Comparison of ENCODE assay signal across 17 cellular contexts in the genomic region with DNA sequence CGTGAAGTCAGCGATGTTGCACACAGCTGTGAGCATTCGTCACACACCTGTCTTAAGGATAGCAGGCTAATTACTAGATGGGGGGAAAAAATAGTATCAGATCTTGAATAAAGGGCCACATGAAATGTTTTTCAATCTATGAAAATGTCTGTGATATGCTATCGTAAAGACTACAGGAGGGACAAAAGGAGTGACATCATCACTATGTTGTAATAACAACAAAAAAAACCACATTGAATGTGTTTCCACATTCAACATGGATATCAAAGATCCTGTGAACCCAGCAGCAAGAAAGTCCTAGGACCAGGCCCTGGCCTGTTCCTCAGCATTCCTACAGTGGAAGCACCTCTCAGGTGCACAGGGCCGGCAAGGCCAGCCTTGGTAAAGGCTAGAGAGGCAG.
DNase-seq lines count a peak whose midpoint lies in the region; ATAC-seq and TF ChIP-seq lines count a peak whose summit lies in the region.
"Had no signal": no experiment of that assay in that cellular context is flagged by ENCODE, and none has a peak within 500 bp of the region (broad histone marks: within the 10 kb centered on the region; RNA-seq: fewer than 3 reads in every experiment).

No MANE protein-coding gene starts in this region.

- TF ChIP-seq POLR2A in gastroesophageal sphincter (IDR thresholded peaks at IDR 0.05) (no peak), heart left ventricle (IDR thresholded peaks at IDR 0.05) (no peak)

- CTCF ChIA-PET in Calu3 (lab: Charles Lee) = no interaction called here

- no peaks in the 10 kb centered on the region for H3K27me3 Mint-ChIP-seq in Calu3 (ENCODE audit: unreplicated experiment)

- H3K4me1 ChIP-seq in gastroesophageal sphincter (no peaks in the 10 kb centered on the region), heart left ventricle (no peaks in the 10 kb centered on the region), osteoblast (ENCODE audit: insufficient read depth, low read length) (no peaks in the 10 kb centered on the region)
- H3K4me1 ChIP-seq: A549 had no signal

- H3K27me3 ChIP-seq in gastroesophageal sphincter (no peaks in the 10 kb centered on the region), heart left ventricle (no peaks in the 10 kb centered on the region), osteoblast (ENCODE audit: insufficient read depth, low read length) (no peaks in the 10 kb centered on the region)

- no peaks in the 10 kb centered on the region for H3K9me3 Mint-ChIP-seq in Calu3 (ENCODE audit: low read depth, unreplicated experiment)

- H3K79me2 ChIP-seq in osteoblast (ENCODE audit: insufficient read depth, low read length) = no peaks in the 10 kb centered on the region

- no peak for TF ChIP-seq EP300 in gastroesophageal sphincter (IDR thresholded peaks at IDR 0.05)

- WGBS in gastroesophageal sphincter (ENCODE audit: low coverage in 1 of 2), 2 donors = 63 to 92% methylated on average over 2 to 3 of the region's 5 CpGs
- WGBS in heart left ventricle, 4 donors = 86 to 96% (median 89%) methylated on average over 5 of the region's 5 CpGs

- H3K27ac ChIP-seq in gastroesophageal sphincter = no peak overlapping the region
- H3K27ac ChIP-seq in heart left ventricle = no peak overlapping the region
- no peak overlapping the region for H3K27ac ChIP-seq in substantia nigra (ENCODE audit: low read depth, low read length, poor library complexity, severe bottlenecking)
- no peak overlapping the region for H3K27ac ChIP-seq in osteoblast (ENCODE audit: low read depth, low read length)
- H3K27ac ChIP-seq: A549, C4-2B had no signal

- peaks cover 15% of the 10 kb centered on the region for H3K36me3 Mint-ChIP-seq in Calu3 (ENCODE audit: insufficient read depth, unreplicated experiment)

- no peak overlapping the region for H3K4me2 ChIP-seq in osteoblast (ENCODE audit: insufficient read depth, low read length)
- H3K4me2 ChIP-seq: A549 had no signal

- no peaks in the 10 kb centered on the region for H3K9me3 ChIP-seq in gastroesophageal sphincter
- peaks cover 0 to 3% (median 0%) of the 10 kb centered on the region in 12 donors for H3K9me3 ChIP-seq in heart left ventricle
- H3K9me3 ChIP-seq in osteoblast (ENCODE audit: low read depth, low read length) = no peaks in the 10 kb centered on the region
- H3K9me3 ChIP-seq: A549 had no signal

- no peaks in the 10 kb centered on the region for H4K20me1 ChIP-seq in osteoblast (ENCODE audit: insufficient read depth, low read length)

- no TSS peak for BruUV-seq in Calu3 (replicated peaks; lab: Mats Ljungman, UMichigan)

- H3K27ac Mint-ChIP-seq in Calu3 (ENCODE audit: unreplicated experiment) = peak overlapping the region; percentile 77

- TF ChIP-seq CTCF in Calu3 (IDR thresholded peaks at IDR 0.05; ENCODE audit: unreplicated experiment) (no peak), choroid plexus epithelial cell (conservative IDR thresholded peaks at IDR 0.05; ENCODE audit: low read depth, low read length) (no peak), gastroesophageal sphincter (IDR thresholded peaks at IDR 0.05) (no peak), heart left ventricle (IDR thresholded peaks at IDR 0.05) (no peak), osteoblast (IDR thresholded peaks at IDR 0.05; ENCODE audit: extremely low read depth, low read depth, low read length) (no peak)

- H3K4me3 ChIP-seq in choroid plexus epithelial cell (ENCODE audit: low read depth, low read length) (no peak overlapping the region), gastroesophageal sphincter (no peak overlapping the region), heart left ventricle (no peak overlapping the region), osteoblast (ENCODE audit: insufficient read depth, low read length) (no peak overlapping the region)
- H3K4me3 ChIP-seq: A549 had no signal

- ATAC-seq in gastroesophageal sphincter (peak; percentile 16), heart left ventricle (no peak), GM18868 (IDR thresholded peaks at IDR 0.05; ENCODE audit: unreplicated experiment) (no peak)

- no peak overlapping the region for H3K4me3 Mint-ChIP-seq in Calu3 (ENCODE audit: low read depth, unreplicated experiment)

- peaks cover 26% of the 10 kb centered on the region for H3K4me1 Mint-ChIP-seq in Calu3 (ENCODE audit: low read depth, unreplicated experiment)

- H2AFZ ChIP-seq in osteoblast (ENCODE audit: low read length) = no peak overlapping the region

- H3K36me3 ChIP-seq in gastroesophageal sphincter = no peaks in the 10 kb centered on the region
- H3K36me3 ChIP-seq in heart left ventricle = no peaks in the 10 kb centered on the region
- H3K36me3 ChIP-seq in osteoblast (ENCODE audit: insufficient read depth, low read length) = no peaks in the 10 kb centered on the region

- DNase-seq in Calu3 = no peak
- DNase-seq in MV-4-11 (lab: John Stamatoyannopoulos, UW) = peak; percentile 32
- DNase-seq in choroid plexus epithelial cell (ENCODE audit: low read depth) = peak; percentile 14
- DNase-seq in heart left ventricle = no peak
- no peak for DNase-seq in substantia nigra (lab: John Stamatoyannopoulos, UW)
- DNase-seq in osteoblast (ENCODE audit: insufficient read length, low spot score, missing footprints) = no peak
- DNase-seq: DMS153, H7, Kasumi-1, NCI-H1048, NCI-H146, NCI-H2227 treated with DMSO at 0.1 percent for 48 hours, NCI-H526 had no signal

- intact Hi-C loops in Calu3 (cut with micrococcal nuclease; ENCODE audit: unreplicated experiment) = loop anchor here (1.0 to 2.0 kb wide), 2 partner anchors 35 to 114 kb away; a partner anchor contains a TSS
- intact Hi-C loops in heart left ventricle (cut with DNase I) = loop anchor here in 9 of 10 donors (2.0 to 5.0 kb wide), 3 partner anchors 110 to 115 kb away; a partner anchor contains a TSS

Comparison
In these comparisons a context has a peak if more than half of its experiments do, and no peak if none do; other contexts are left out.
1. DNase-seq: peak in MV-4-11 (single experiment) and choroid plexus epithelial cell (single experiment); none in Calu3 (single experiment), heart left ventricle (0 of 5), substantia nigra (0 of 49) and osteoblast (single experiment).